In genomic region chr1:220886470-220887201, GRCh38 we compare ENCODE assay signal across 17 cellular contexts. TPM values are rescaled to one million over a fixed set of nuclear protein-coding genes. Genes with fewer than 3 reads are reported as not detected.
"Had no signal": no experiment of that assay in that cellular context is flagged by ENCODE, and none has a peak within 500 bp of the region (broad histone marks: within the 10 kb centered on the region; RNA-seq: fewer than 3 reads in every experiment).

No MANE protein-coding gene starts in this region.

- H3K27ac ChIP-seq: cardiac muscle cell, neural progenitor cell, ovary, psoas muscle had no signal

- H3K36me3 ChIP-seq: cardiac muscle cell, neural progenitor cell, ovary had no signal

- H3K4me3 ChIP-seq: mucosa of descending colon had no signal

- H3K9me3 ChIP-seq: mucosa of descending colon, ovary, psoas muscle had no signal

- ATAC-seq: activated CD8-positive, alpha-beta memory T cell treated with anti-CD3 and anti-CD28 coated beads, Interleukin-2, amount 10 ng/mL, durations not matched to agents 7 days and 5 days; activated T-helper 17 cell treated with anti-CD3 and anti-CD28 coated beads, Interleukin-2, amount 50 U/mL, for 72 hours; stimulated activated effector memory CD8-positive, alpha-beta T cell treated with anti-CD3 and anti-CD28 coated beads, Interleukin-12 subunit alpha, Interleukin-12 subunit beta, amount 100 ng/mL, for 72 hours had no signal

- DNase-seq: activated B cell treated with CpG ODN at 0.5 μM for 24 hours; activated CD4-positive, alpha-beta memory T cell treated with anti-CD3 and anti-CD28 coated beads for 36 hours; activated CD4-positive, alpha-beta T cell treated with anti-CD3 and anti-CD28 coated beads for 4 hours; activated CD8-positive, alpha-beta memory T cell treated with anti-CD3 and anti-CD28 coated beads, Interleukin-2, amount 10 ng/mL, durations not matched to agents 7 days and 5 days; activated naive CD4-positive, alpha-beta T cell; activated naive CD8-positive, alpha-beta T cell treated with anti-CD3 and anti-CD28 coated beads for 36 hours; amniotic stem cell; effector memory CD4-positive, alpha-beta T cell; mucosa of descending colon; naive thymus-derived CD4-positive, alpha-beta T cell; ovary; psoas muscle; stimulated activated CD4-positive, alpha-beta T cell treated with anti-CD3 and anti-CD28 coated beads, Interleukin-4, amount 100 ng/mL, for 24 hours had no signal

- H3K9ac ChIP-seq: neural progenitor cell had no signal

RNA-seq across cellular contexts. Expression of gene HLX, which starts 7.4 kb away (rescaled TPM):
- total RNA-seq: activated naive CD8-positive, alpha-beta T cell treated with anti-CD3 and anti-CD28 coated beads for 36 hours had no signal
- polyA plus RNA-seq: naive thymus-derived CD4-positive, alpha-beta T cell had no signal
